In the genomic region with DNA sequence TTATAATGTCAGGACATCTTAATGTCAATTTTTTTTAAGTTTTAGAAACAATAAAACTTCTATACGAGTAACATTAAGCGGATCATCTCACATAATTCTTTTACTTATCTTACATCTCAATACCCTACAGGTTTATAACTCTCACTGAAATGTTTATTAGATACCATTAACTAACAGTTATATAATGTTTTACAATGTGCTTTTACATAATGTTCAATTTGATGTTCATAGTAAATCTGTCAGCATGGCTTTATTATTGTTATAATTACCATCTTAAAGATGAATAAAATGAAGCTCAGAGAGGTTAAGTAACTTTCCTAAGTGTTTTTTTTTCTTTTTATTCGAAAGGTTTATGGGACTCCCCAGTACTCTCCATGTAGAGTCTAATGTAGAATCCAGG, we compare ENCODE assay signal across 7 cellular contexts.
"Had no signal": no experiment of that assay in that cellular context is flagged by ENCODE, and none has a peak within 500 bp of the region (broad histone marks: within the 10 kb centered on the region; RNA-seq: fewer than 3 reads in every experiment).

No MANE protein-coding gene starts in this region.

- FAIRE-seq: GM12878, GM12891, GM12892, GM18507, GM19239 had no signal

- H3K4me3 ChIP-seq: GM12878 had no signal

- DNase-seq: GDM1, GF-D8 had no signal
